ENCODE assay signal across 1 cellular context in genomic region chr11:120236169-120237107, GRCh38.
TF ChIP-seq lines count a peak whose summit lies in the region.

No MANE protein-coding gene starts in this region.

TF ChIP-seq in K562, 482 proteins besides CTCF, POLR2A, EP300 and RAD21 (continued from another document and continues in another):
- TF ChIP-seq ZNF407 (IDR thresholded peaks at IDR 0.05; ENCODE audit: low read depth): no peak
- TF ChIP-seq ETV5 (CRISPR knock-in tag; IDR thresholded peaks at IDR 0.05; ENCODE audit: low read depth): no peak
- TF ChIP-seq ATF2 (CRISPR knock-in tag; IDR thresholded peaks at IDR 0.05): no peak
- peak; percentile 46 to 92; a peak in 1 of 4 replicates for TF ChIP-seq SIN3A (IDR thresholded peaks at IDR 0.05; ENCODE audit: borderline replicate concordance in 2 of 2, control insufficient read depth in 1 of 2, low read depth in 2 of 2, low read length in 2 of 2)
- peak; percentile 10; the same call in 1 of the 2 replicates for TF ChIP-seq HCFC1 (IDR thresholded peaks at IDR 0.05; ENCODE audit: low read depth, low read length)
- TF ChIP-seq SREBF2 (CRISPR knock-in tag; IDR thresholded peaks at IDR 0.05): no peak
- no peak for TF ChIP-seq ETS2 (tag; IDR thresholded peaks at IDR 0.05; ENCODE audit: borderline replicate concordance, poor library complexity, severe bottlenecking)
- no peak for TF ChIP-seq PBX2 (CRISPR knock-in tag; IDR thresholded peaks at IDR 0.05; ENCODE audit: low read depth)
- TF ChIP-seq PBX2 (tag; conservative IDR thresholded peaks at IDR 0.05; ENCODE audit: low read depth): no peak
- no peak for TF ChIP-seq SRSF9 (IDR thresholded peaks at IDR 0.05; ENCODE audit: borderline replicate concordance, low read depth, low read length)
- no peak for TF ChIP-seq GATA2 (CRISPR knock-in tag; IDR thresholded peaks at IDR 0.05)
- no peak for TF ChIP-seq CBFA2T2 (conservative IDR thresholded peaks at IDR 0.05)
- TF ChIP-seq CGGBP1 (CRISPR knock-in tag; IDR thresholded peaks at IDR 0.05): peak; percentile 88
- TF ChIP-seq RNF2 (IDR thresholded peaks at IDR 0.05): peak; percentile 71; the same call in 1 of the 2 replicates
- peak; percentile 61 for TF ChIP-seq FIP1L1 (IDR thresholded peaks at IDR 0.05; ENCODE audit: low read depth, low read length, poor library complexity, severe bottlenecking)
- peak; percentile 64; the same call in 1 of the 2 replicates for TF ChIP-seq THRAP3 (IDR thresholded peaks at IDR 0.05; ENCODE audit: borderline replicate concordance)
- 0 out of 2 replicates have a peak, but pooled peaks have one; percentile 3 for TF ChIP-seq SMC3 (conservative IDR thresholded peaks at IDR 0.05; ENCODE audit: insufficient read depth, low read depth, low read length)
- TF ChIP-seq RBM25 (IDR thresholded peaks at IDR 0.05; ENCODE audit: low read depth, low read length, severe bottlenecking): no peak
- peak in 1 of 2 experiments; percentile 78; a peak in 1 of 4 replicates for TF ChIP-seq KDM4B (IDR thresholded peaks at IDR 0.05; ENCODE audit: borderline replicate concordance in 2 of 2, low read depth in 1 of 2)
- TF ChIP-seq HNRNPLL (IDR thresholded peaks at IDR 0.05; ENCODE audit: low read depth, low read length, poor library complexity, severe bottlenecking): no peak
- no peak for TF ChIP-seq ZNF77 (CRISPR knock-in tag; IDR thresholded peaks at IDR 0.05)
- peak; percentile 96 for TF ChIP-seq SUPT5H (IDR thresholded peaks at IDR 0.05)
- no peak for TF ChIP-seq ZBTB5 (IDR thresholded peaks at IDR 0.05)
- peak; percentile 100 for TF ChIP-seq POLR2AphosphoS5 (IDR thresholded peaks at IDR 0.05; ENCODE audit: control insufficient read depth, insufficient read depth, low read depth, low read length)
- no peak for TF ChIP-seq FOXA3 (CRISPR knock-in tag; conservative IDR thresholded peaks at IDR 0.05 in 1 of 2, IDR thresholded peaks at IDR 0.05 in 1 of 2)
- no peak for TF ChIP-seq NFYB (IDR thresholded peaks at IDR 0.05; ENCODE audit: extremely low read depth, insufficient read length)
- TF ChIP-seq FOXK2 (conservative IDR thresholded peaks at IDR 0.05 in 1 of 2, IDR thresholded peaks at IDR 0.05 in 1 of 2; ENCODE audit: low read depth in 2 of 2): no peak
- peak; percentile 78 for TF ChIP-seq ZNF316 (IDR thresholded peaks at IDR 0.05)
- no peak for TF ChIP-seq BRD4 (IDR thresholded peaks at IDR 0.05)
- peak in 1 of 2 experiments; percentile 99; a peak in 2 of 4 replicates for TF ChIP-seq BCLAF1 (IDR thresholded peaks at IDR 0.05; ENCODE audit: borderline replicate concordance in 1 of 2, control insufficient read depth in 1 of 2, low read depth in 2 of 2, low read length in 1 of 2)
- peak; percentile 74 for TF ChIP-seq TEAD4 (IDR thresholded peaks at IDR 0.05; ENCODE audit: low read length)
- no peak for TF ChIP-seq TEAD4 (CRISPR knock-in tag; IDR thresholded peaks at IDR 0.05; ENCODE audit: borderline replicate concordance)
- TF ChIP-seq PRPF4 (IDR thresholded peaks at IDR 0.05; ENCODE audit: insufficient read depth, low read depth, low read length, poor library complexity, severe bottlenecking): no peak
- no peak for TF ChIP-seq ZNF445 (CRISPR knock-in tag; IDR thresholded peaks at IDR 0.05; ENCODE audit: low read depth)
- peak; percentile 73 for TF ChIP-seq EWSR1 (IDR thresholded peaks at IDR 0.05; ENCODE audit: borderline replicate concordance, low read depth, partially characterized antibody)
- peak; percentile 81; the same call in 1 of the 2 replicates for TF ChIP-seq GTF2E2 (tag; IDR thresholded peaks at IDR 0.05)
- peak; percentile 96 for TF ChIP-seq GTF2B (IDR thresholded peaks at IDR 0.05; ENCODE audit: extremely low read depth, insufficient read length)
- TF ChIP-seq ARID3A (IDR thresholded peaks at IDR 0.05; ENCODE audit: borderline replicate concordance, low read depth, low read length): no peak
- no peak for TF ChIP-seq TAF9B (IDR thresholded peaks at IDR 0.05; ENCODE audit: partially characterized antibody)
